In genomic region chr16:12646490-12647274, GRCh38 we compare ENCODE assay signal across 8 cellular contexts.
DNase-seq lines count a peak whose midpoint lies in the region; ATAC-seq, FAIRE-seq and TF ChIP-seq lines count a peak whose summit lies in the region.

No MANE protein-coding gene starts in this region.

- ATAC-seq in CD8-positive, alpha-beta T cell, result peak; percentile 26
- no peak for ATAC-seq in GM18909 (IDR thresholded peaks at IDR 0.05; ENCODE audit: poor library complexity, unreplicated experiment)

- no peaks in the 10 kb centered on the region for H3K36me3 ChIP-seq in CD8-positive, alpha-beta T cell (ENCODE audit: insufficient read depth, low read length)

- peaks cover 3% of the 10 kb centered on the region for H3K9me3 Mint-ChIP-seq in CD8-positive, alpha-beta T cell
- peaks cover 7% of the 10 kb centered on the region for H3K9me3 Mint-ChIP-seq in activated naive CD4-positive, alpha-beta T cell treated with anti-CD3 and anti-CD28 coated beads, Interleukin-2, amount 10 ng/mL, durations not matched to agents 7 days and 5 days
- H3K9me3 Mint-ChIP-seq in nephron progenitor cell, result no peaks in the 10 kb centered on the region

- H3K4me3 ChIP-seq in CD8-positive, alpha-beta T cell (ENCODE audit: low read depth, low read length), result no peak overlapping the region

- no peak overlapping the region for H3K27ac ChIP-seq in CD8-positive, alpha-beta T cell (ENCODE audit: low read depth, low read length)

- no peak for TF ChIP-seq CTCF in CD8-positive, alpha-beta T cell (IDR thresholded peaks at IDR 0.05)
- no peak for TF ChIP-seq CTCF in nephron progenitor cell (IDR thresholded peaks at IDR 0.05)

- POLR2A ChIA-PET in CD8-positive, alpha-beta T cell (lab: Charles Lee), result no interaction called here

- peak overlapping the region; percentile 28 for H3K27ac Mint-ChIP-seq in CD8-positive, alpha-beta T cell
- peak overlapping the region; percentile 92 for H3K27ac Mint-ChIP-seq in activated naive CD4-positive, alpha-beta T cell treated with anti-CD3 and anti-CD28 coated beads, Interleukin-2, amount 10 ng/mL, durations not matched to agents 7 days and 5 days
- H3K27ac Mint-ChIP-seq in nephron progenitor cell, result peak overlapping the region; percentile 15

- intact Hi-C loops in CD8-positive, alpha-beta T cell (cut with DNase I, micrococcal nuclease), result no loop called here

- no peaks in the 10 kb centered on the region for H3K36me3 Mint-ChIP-seq in CD8-positive, alpha-beta T cell
- no peaks in the 10 kb centered on the region for H3K36me3 Mint-ChIP-seq in activated naive CD4-positive, alpha-beta T cell treated with anti-CD3 and anti-CD28 coated beads, Interleukin-2, amount 10 ng/mL, durations not matched to agents 7 days and 5 days
- no peaks in the 10 kb centered on the region for H3K36me3 Mint-ChIP-seq in nephron progenitor cell (ENCODE audit: low read depth)

- H3K4me1 Mint-ChIP-seq in CD8-positive, alpha-beta T cell (ENCODE audit: low read depth), result peaks cover 15% of the 10 kb centered on the region
- H3K4me1 Mint-ChIP-seq in activated naive CD4-positive, alpha-beta T cell treated with anti-CD3 and anti-CD28 coated beads, Interleukin-2, amount 10 ng/mL, durations not matched to agents 7 days and 5 days, result peaks cover 19% of the 10 kb centered on the region
- peaks cover 12% of the 10 kb centered on the region for H3K4me1 Mint-ChIP-seq in nephron progenitor cell

- no peaks in the 10 kb centered on the region for H3K27me3 ChIP-seq in CD8-positive, alpha-beta T cell (ENCODE audit: insufficient read depth, low read length)

- peaks cover 5% of the 10 kb centered on the region for H3K27me3 Mint-ChIP-seq in CD8-positive, alpha-beta T cell (ENCODE audit: low read depth)
- H3K27me3 Mint-ChIP-seq in activated naive CD4-positive, alpha-beta T cell treated with anti-CD3 and anti-CD28 coated beads, Interleukin-2, amount 10 ng/mL, durations not matched to agents 7 days and 5 days, result peaks cover 12% of the 10 kb centered on the region
- H3K27me3 Mint-ChIP-seq in nephron progenitor cell (ENCODE audit: low read depth, poor library complexity), result peaks cover 27% of the 10 kb centered on the region

- CTCF ChIA-PET in CD8-positive, alpha-beta T cell (lab: Charles Lee), result no interaction called here
- CTCF ChIA-PET in activated naive CD4-positive, alpha-beta T cell treated with anti-CD3 and anti-CD28 coated beads, Interleukin-2, amount 10 ng/mL, durations not matched to agents 7 days and 5 days (lab: Charles Lee), result interaction anchor here (1.1 kb wide), 1 partner anchor 109 kb away, joined by 3 read pairs; no protein-coding TSS in a partner anchor

- H3K9me3 ChIP-seq in CD8-positive, alpha-beta T cell (ENCODE audit: low read length), result no peaks in the 10 kb centered on the region

- peaks cover 4% of the 10 kb centered on the region for H3K4me1 ChIP-seq in CD8-positive, alpha-beta T cell (ENCODE audit: insufficient read depth, low read length)

- DNase-seq in CD8-positive, alpha-beta T cell, result peak in 1 of 7 experiments; percentile 13
- DNase-seq in NCI-H2029 treated with DMSO at 0.1 percent for 48 hours (lab: John Stamatoyannopoulos, UW) (peak; percentile 34), nephron progenitor cell (no peak), NCI-H446 treated with DMSO at 0.1 percent for 48 hours (lab: John Stamatoyannopoulos, UW) (no peak), HTR-8/SVneo (ENCODE audit: insufficient read length, low spot score) (no peak), ureter (ENCODE audit: low spot score) (no peak)
- DNase-seq in activated naive CD4-positive, alpha-beta T cell treated with anti-CD3 and anti-CD28 coated beads, Interleukin-2, amount 10 ng/mL, durations not matched to agents 7 days and 5 days, result peak; percentile 50

- no peak overlapping the region for H3K4me3 Mint-ChIP-seq in CD8-positive, alpha-beta T cell
- peak overlapping the region; percentile 10 for H3K4me3 Mint-ChIP-seq in activated naive CD4-positive, alpha-beta T cell treated with anti-CD3 and anti-CD28 coated beads, Interleukin-2, amount 10 ng/mL, durations not matched to agents 7 days and 5 days
- H3K4me3 Mint-ChIP-seq in nephron progenitor cell, result no peak overlapping the region

- no peak for FAIRE-seq in HTR-8/SVneo (lab: Jason Lieb, UNC)

Comparison
In these comparisons a context has a peak if more than half of its experiments do, and no peak if none do; other contexts are left out.
1. DNase-seq: peak in NCI-H2029 treated with DMSO at 0.1 percent for 48 hours (single experiment) and activated naive CD4-positive, alpha-beta T cell treated with anti-CD3 and anti-CD28 coated beads, Interleukin-2, amount 10 ng/mL, durations not matched to agents 7 days and 5 days (single experiment); none in nephron progenitor cell (single experiment), NCI-H446 treated with DMSO at 0.1 percent for 48 hours (single experiment), HTR-8/SVneo (single experiment) and ureter (single experiment).
2. H3K27ac Mint-ChIP-seq: peak in every context shown above with its lines; median percentile 92 in activated naive CD4-positive, alpha-beta T cell treated with anti-CD3 and anti-CD28 coated beads, Interleukin-2, amount 10 ng/mL, durations not matched to agents 7 days and 5 days; 28 in CD8-positive, alpha-beta T cell; 15 in nephron progenitor cell.